Comparison of ENCODE assay signal across 7 cellular contexts in genomic region chr9:121179373-121179721, GRCh38. TPM values are rescaled to one million over a fixed set of nuclear protein-coding genes. Genes with fewer than 3 reads are reported as not detected.
DNase-seq lines count a peak whose midpoint lies in the region; ATAC-seq, FAIRE-seq and TF ChIP-seq lines count a peak whose summit lies in the region.
"Not testable (repeated sequence)": the region's sequence is repeated elsewhere in the genome, so short reads cannot be mapped to it uniquely, and the experiment has no call there.

No MANE protein-coding gene starts in this region.

- TF ChIP-seq RAD21 in liver (IDR thresholded peaks at IDR 0.05) = not testable (repeated sequence)

- H3K27me3 ChIP-seq in CD4-positive, alpha-beta T cell (ENCODE audit: control insufficient read depth, insufficient read depth, low read length); Karpas-422 (ENCODE audit: low read length); hepatocyte; liver (ENCODE audit: control insufficient read depth in 4 of 4, insufficient read depth in 4 of 4, low read length in 3 of 4); small intestine (ENCODE audit: control insufficient read depth in 2 of 2, insufficient read depth in 2 of 2, low read length in 2 of 2): not testable (repeated sequence)

- not testable (repeated sequence) for H3K9me3 Mint-ChIP-seq in CD4-positive, alpha-beta T cell; activated T-cell treated with anti-CD3 and anti-CD28 coated beads, Interleukin-2, amount 50 U/mL, for 72 hours

- CTCF ChIA-PET in CD4-positive, alpha-beta T cell (lab: Charles Lee) = not testable (repeated sequence)

- H3K79me2 ChIP-seq in Karpas-422 (ENCODE audit: low read length) (peaks cover 78% of the 10 kb centered on the region), hepatocyte (peaks cover 40% of the 10 kb centered on the region)

- H3K4me3 Mint-ChIP-seq in CD4-positive, alpha-beta T cell; T-helper 17 cell; activated T-cell treated with anti-CD3 and anti-CD28 coated beads, Interleukin-2, amount 50 U/mL, for 72 hours: not testable (repeated sequence)

- H4K20me1 ChIP-seq in Karpas-422 (ENCODE audit: insufficient read depth, low read depth, low read length); hepatocyte (ENCODE audit: insufficient read depth, poor library complexity, severe bottlenecking): not testable (repeated sequence)

- H3K27ac Mint-ChIP-seq in CD4-positive, alpha-beta T cell = peak overlapping the region; percentile 69
- peak overlapping the region; percentile 76 for H3K27ac Mint-ChIP-seq in T-helper 17 cell
- H3K27ac Mint-ChIP-seq in activated T-cell treated with anti-CD3 and anti-CD28 coated beads, Interleukin-2, amount 50 U/mL, for 72 hours = peak overlapping the region; percentile 9

- H3K27ac ChIP-seq in CD4-positive, alpha-beta T cell (ENCODE audit: low read depth, low read length); small intestine (ENCODE audit: low read depth in 1 of 2, low read length in 1 of 2): not testable (repeated sequence)
- H3K27ac ChIP-seq in Karpas-422 (ENCODE audit: low read length) (peak overlapping the region; percentile 86; the same call in 1 of the 2 replicates), hepatocyte (peak overlapping the region; percentile 28), liver (ENCODE audit: low read depth in 1 of 2, low read length in 2 of 2) (peak overlapping the region; percentile 60 to 76)

- TF ChIP-seq CTCF in CD4-positive, alpha-beta T cell (IDR thresholded peaks at IDR 0.05); hepatocyte (IDR thresholded peaks at IDR 0.05; ENCODE audit: poor library complexity); liver (IDR thresholded peaks at IDR 0.05; ENCODE audit: low read depth, low read length, missing input control): not testable (repeated sequence)

- peaks cover 97% of the 10 kb centered on the region for H3K36me3 Mint-ChIP-seq in CD4-positive, alpha-beta T cell (ENCODE audit: low read depth)
- H3K36me3 Mint-ChIP-seq in T-helper 17 cell (ENCODE audit: low read depth) = not testable (repeated sequence)
- H3K36me3 Mint-ChIP-seq in activated T-cell treated with anti-CD3 and anti-CD28 coated beads, Interleukin-2, amount 50 U/mL, for 72 hours (ENCODE audit: insufficient read depth in 2 of 2) = peaks cover 5 to 27% of the 10 kb centered on the region in 2 donors

- DNase-seq in CD4-positive, alpha-beta T cell; Karpas-422; T-helper 17 cell; activated T-cell treated with anti-CD3 and anti-CD28 coated beads, Interleukin-2, amount 50 U/mL, for 72 hours; hepatocyte (ENCODE audit: low spot score); small intestine: not testable (repeated sequence)

- H3K9me3 ChIP-seq in CD4-positive, alpha-beta T cell (ENCODE audit: control insufficient read depth, low read length); Karpas-422 (ENCODE audit: low read length); T-helper 17 cell (ENCODE audit: control insufficient read depth, low read length, poor library complexity, severe bottlenecking); hepatocyte (ENCODE audit: low read depth); liver (ENCODE audit: control insufficient read depth in 4 of 4, low read length in 3 of 4); small intestine (ENCODE audit: control insufficient read depth, low read depth): not testable (repeated sequence)

- H3K9ac ChIP-seq in Karpas-422 (ENCODE audit: low read length); liver (ENCODE audit: low read depth in 1 of 2, low read length in 2 of 2): not testable (repeated sequence)

- not testable (repeated sequence) for ATAC-seq in CD4-positive, alpha-beta T cell (ENCODE audit: poor library complexity); T-helper 17 cell; activated T-cell treated with anti-CD3 and anti-CD28 coated beads, Interleukin-2, amount 50 U/mL, for 72 hours (replicated peaks in 1 of 2)

- peak; percentile 5 for FAIRE-seq in small intestine (lab: Jason Lieb, UNC)

- peaks cover 88% of the 10 kb centered on the region for H3K4me1 ChIP-seq in Karpas-422 (ENCODE audit: low read length)
- peaks cover 33% of the 10 kb centered on the region for H3K4me1 ChIP-seq in hepatocyte (ENCODE audit: insufficient read depth)
- peaks cover 13 to 66% (median 55%) of the 10 kb centered on the region in 4 donors for H3K4me1 ChIP-seq in liver (ENCODE audit: control insufficient read depth in 4 of 4, insufficient read depth in 4 of 4, low read length in 3 of 4)
- not testable (repeated sequence) for H3K4me1 ChIP-seq in small intestine (ENCODE audit: control insufficient read depth in 2 of 2, insufficient read depth in 1 of 2, low read depth in 1 of 2, low read length in 1 of 2)

- POLR2A ChIA-PET in CD4-positive, alpha-beta T cell (lab: Charles Lee) = not testable (repeated sequence)

- not testable (repeated sequence) for H3K9me2 ChIP-seq in Karpas-422 (replicated peaks; ENCODE audit: insufficient read depth, low read length); hepatocyte (replicated peaks; ENCODE audit: insufficient read depth)

- not testable (repeated sequence) for H2AFZ ChIP-seq in Karpas-422 (ENCODE audit: low read length); hepatocyte

- H3K36me3 ChIP-seq in Karpas-422 (ENCODE audit: insufficient read depth, low read length) = peaks cover 69% of the 10 kb centered on the region; the same call in 1 of the 2 replicates
- not testable (repeated sequence) for H3K36me3 ChIP-seq in hepatocyte (replicated peaks; ENCODE audit: insufficient read depth, low read depth); small intestine (ENCODE audit: control insufficient read depth in 2 of 2, insufficient read depth in 2 of 2, low read length in 2 of 2)
- peaks cover 0 to 12% (median 4%) of the 10 kb centered on the region in 4 donors for H3K36me3 ChIP-seq in liver (ENCODE audit: control insufficient read depth in 4 of 4, insufficient read depth in 3 of 4, low read depth in 1 of 4, low read length in 3 of 4)

- not testable (repeated sequence) for H3K27me3 Mint-ChIP-seq in CD4-positive, alpha-beta T cell; T-helper 17 cell; activated T-cell treated with anti-CD3 and anti-CD28 coated beads, Interleukin-2, amount 50 U/mL, for 72 hours (ENCODE audit: low read depth)

- not testable (repeated sequence) for H3K4me2 ChIP-seq in Karpas-422 (ENCODE audit: low read depth, low read length, poor library complexity, severe bottlenecking); hepatocyte

- H3K4me1 Mint-ChIP-seq in CD4-positive, alpha-beta T cell (ENCODE audit: low read depth) = peaks cover 24% of the 10 kb centered on the region
- peaks cover 12% of the 10 kb centered on the region for H3K4me1 Mint-ChIP-seq in T-helper 17 cell
- H3K4me1 Mint-ChIP-seq in activated T-cell treated with anti-CD3 and anti-CD28 coated beads, Interleukin-2, amount 50 U/mL, for 72 hours (ENCODE audit: low read depth) = peaks cover 12% of the 10 kb centered on the region

- intact Hi-C loops in CD4-positive, alpha-beta T cell (cut with DNase I, micrococcal nuclease) = not testable (repeated sequence)

- 50% methylated on average over 1 of the region's 1 CpG for WGBS in hepatocyte (ENCODE audit: low lambda C conversion rate, missing lambda C conversion rate)
- WGBS in liver = 38% methylated on average over 1 of the region's 1 CpG
- WGBS in small intestine, 3 donors = 78 to 87% (median 79%) methylated on average over 1 of the region's 1 CpG

- not testable (repeated sequence) for H3K4me3 ChIP-seq in Karpas-422 (ENCODE audit: low read length); hepatocyte; liver (ENCODE audit: low read depth in 1 of 3, low read length in 3 of 3); small intestine (ENCODE audit: low read depth in 1 of 2, low read length in 2 of 2)

TF ChIP-seq in liver, 16 proteins besides CTCF, POLR2A, EP300 and RAD21 (continues in another document):
- TF ChIP-seq JUND (IDR thresholded peaks at IDR 0.05) = peak in 1 of 2 donors; percentile 24
- TF ChIP-seq FOXA2 (IDR thresholded peaks at IDR 0.05) = peak; percentile 66
- TF ChIP-seq FOXA1 (IDR thresholded peaks at IDR 0.05) = peak; percentile 62
- peak; percentile 43 for TF ChIP-seq ZBTB33 (IDR thresholded peaks at IDR 0.05)

RNA-seq across cellular contexts. Expression of gene RAB14, which starts 22.3 kb away (rescaled TPM):
- total RNA-seq in CD4-positive, alpha-beta T cell = 10 to 100 TPM; 57.4 to 58.2 TPM
- total RNA-seq in Karpas-422 (2014; rRNA removed; shearing (Covaris generic); ENCODE audit: low replicate concordance) = 17.4 and 49.5 TPM in 2 replicates
- 10 to 100 TPM; 42.1 to 49.8 TPM for total RNA-seq in T-helper 17 cell
- total RNA-seq in activated T-cell treated with anti-CD3 and anti-CD28 coated beads, Interleukin-2, amount 50 U/mL, for 72 hours = 10 to 100 TPM; 56.2 to 63.7 TPM
- total RNA-seq in hepatocyte = 58.7 and 59.0 TPM in 2 replicates
- 54.8 and 61.9 TPM in 2 replicates for polyA plus RNA-seq in hepatocyte
- total RNA-seq in liver = 10 to 100 TPM; 30.2 to 42.8 TPM
- 10 to 100 TPM; 25.9 to 48.2 TPM for polyA plus RNA-seq in liver
- 10 to 100 TPM; 36.3 to 41.8 (median 39.4) TPM for polyA plus RNA-seq in small intestine

Comparison
In these comparisons a context has a peak if more than half of its experiments do, and no peak if none do; other contexts are left out.
1. H3K27ac Mint-ChIP-seq: peak in every context shown above with its lines; median percentile 76 in T-helper 17 cell; 69 in CD4-positive, alpha-beta T cell; 9 in activated T-cell treated with anti-CD3 and anti-CD28 coated beads, Interleukin-2, amount 50 U/mL, for 72 hours.